30 cellular contexts compared by ENCODE assay signal in genomic region chr6:120129228-120129627, GRCh38.
DNase-seq lines count a peak whose midpoint lies in the region; ATAC-seq and TF ChIP-seq lines count a peak whose summit lies in the region.
"Had no signal": no experiment of that assay in that cellular context is flagged by ENCODE, and none has a peak within 500 bp of the region (broad histone marks: within the 10 kb centered on the region; RNA-seq: fewer than 3 reads in every experiment).

No MANE protein-coding gene starts in this region.

- H3K27ac ChIP-seq in DOHH2 (ENCODE audit: low read depth, low read length): peak overlapping the region; percentile 75
- H3K27ac ChIP-seq: KMS-11, RWPE1 had no signal

- DNase-seq in NAMALWA (ENCODE audit: low spot score) (peak; percentile 32), activated B cell treated with CpG ODN at 0.5 μM for 24 hours (no peak), nephron progenitor cell (no peak), GM19238 (ENCODE audit: insufficient read length, low spot score) (no peak)
- no peak for DNase-seq in activated CD8-positive, alpha-beta memory T cell treated with anti-CD3 and anti-CD28 coated beads for 24 hours
- DNase-seq: BE2C; CD4-positive, CD25-positive, alpha-beta regulatory T cell; EL; GDM1; H9; HFFc6; IMR-90; NCI-H1105; NCI-H1436 treated with DMSO at 0.1 percent for 48 hours; NCI-H1930; NCI-H2107; NCI-H446; NCI-H524 treated with DMSO at 0.1 percent for 48 hours; NCI-H774; NK-92 treated with Interleukin-12 subunit alpha and Interleukin-12 subunit beta, amount 100 ng/mL, for 24 hours; SHP77; SW 1271; T-helper 9 cell had no signal

- H3K4me1 ChIP-seq in DOHH2 (ENCODE audit: control insufficient read depth, low read length): peaks cover 33% of the 10 kb centered on the region
- H3K4me1 ChIP-seq: BE2C had no signal

- no peaks in the 10 kb centered on the region for H4K20me1 ChIP-seq in DOHH2 (ENCODE audit: control insufficient read depth, insufficient read depth, low read depth, low read length)

- H3K27ac Mint-ChIP-seq in activated B cell treated with CpG ODN at 0.5 μM for 24 hours: peak overlapping the region; percentile 1
- no peak overlapping the region for H3K27ac Mint-ChIP-seq in nephron progenitor cell
- H3K27ac Mint-ChIP-seq: CD4-positive, CD25-positive, alpha-beta regulatory T cell; GM23338; H9; HFFc6; T-helper 1 cell treated with Interleukin-12 subunit alpha and Interleukin-12 subunit beta and Interleukin-4 antibody, amounts not matched to agents 30 μg/mL and 1 μg/mL, for 36 hours had no signal

- no peaks in the 10 kb centered on the region for H3K27me3 Mint-ChIP-seq in activated B cell treated with CpG ODN at 0.5 μM for 24 hours
- H3K27me3 Mint-ChIP-seq in nephron progenitor cell (ENCODE audit: low read depth, poor library complexity): no peaks in the 10 kb centered on the region
- H3K27me3 Mint-ChIP-seq: CD4-positive, CD25-positive, alpha-beta regulatory T cell had no signal

- peak overlapping the region; percentile 3 for H3K4me3 Mint-ChIP-seq in activated B cell treated with CpG ODN at 0.5 μM for 24 hours
- H3K4me3 Mint-ChIP-seq in nephron progenitor cell: no peak overlapping the region
- H3K4me3 Mint-ChIP-seq: CD4-positive, CD25-positive, alpha-beta regulatory T cell; GM23338; H9; HFFc6; T-helper 1 cell treated with Interleukin-12 subunit alpha and Interleukin-12 subunit beta and Interleukin-4 antibody, amounts not matched to agents 30 μg/mL and 1 μg/mL, for 36 hours had no signal

- POLR2A ChIA-PET in activated B cell treated with CpG ODN at 0.5 μM for 24 hours (lab: Charles Lee): no interaction called here

- peaks cover 5% of the 10 kb centered on the region; the same call in 1 of the 2 replicates for H3F3A ChIP-seq in DOHH2 (ENCODE audit: control insufficient read depth, insufficient read depth)

- CTCF ChIA-PET in activated B cell treated with CpG ODN at 0.5 μM for 24 hours (lab: Charles Lee): no interaction called here

- intact Hi-C loops in activated B cell treated with CpG ODN at 0.5 μM for 24 hours (cut with micrococcal nuclease): no loop called here

- no peaks in the 10 kb centered on the region for H3K79me2 ChIP-seq in DOHH2 (ENCODE audit: control insufficient read depth, low read length)

- no peak for TF ChIP-seq CTCF in DOHH2 (IDR thresholded peaks at IDR 0.05; ENCODE audit: low read depth, low read length, poor library complexity, severe bottlenecking)
- TF ChIP-seq CTCF in activated B cell treated with CpG ODN at 0.5 μM for 24 hours (IDR thresholded peaks at IDR 0.05): no peak
- TF ChIP-seq CTCF in nephron progenitor cell (IDR thresholded peaks at IDR 0.05): no peak

- H3K9me3 Mint-ChIP-seq in activated B cell treated with CpG ODN at 0.5 μM for 24 hours (peaks cover 9% of the 10 kb centered on the region), nephron progenitor cell (no peaks in the 10 kb centered on the region)
- H3K9me3 Mint-ChIP-seq: GM23338; H9; T-helper 1 cell treated with Interleukin-12 subunit alpha and Interleukin-12 subunit beta and Interleukin-4 antibody, amounts not matched to agents 30 μg/mL and 1 μg/mL, for 36 hours had no signal

- peaks cover 15% of the 10 kb centered on the region for H3K9me3 ChIP-seq in DOHH2 (ENCODE audit: control insufficient read depth, insufficient read depth, low read length)
- H3K9me3 ChIP-seq: BE2C had no signal

- no peak for ATAC-seq in activated B cell treated with CpG ODN at 0.5 μM for 24 hours (ENCODE audit: low read depth)
- ATAC-seq in HG03460 (IDR thresholded peaks at IDR 0.05; ENCODE audit: unreplicated experiment): no peak
- ATAC-seq: GM12878, GM23338 had no signal

- no peaks in the 10 kb centered on the region for H3K9me2 ChIP-seq in DOHH2 (replicated peaks; ENCODE audit: control insufficient read depth, low read length)

- H3K4me1 Mint-ChIP-seq in activated B cell treated with CpG ODN at 0.5 μM for 24 hours: peaks cover 36% of the 10 kb centered on the region
- H3K4me1 Mint-ChIP-seq in nephron progenitor cell: no peaks in the 10 kb centered on the region
- H3K4me1 Mint-ChIP-seq: CD4-positive, CD25-positive, alpha-beta regulatory T cell; GM23338; H9 had no signal

- peak overlapping the region; percentile 49 for H3K4me3 ChIP-seq in DOHH2 (ENCODE audit: low read length)
- H3K4me3 ChIP-seq: GM12878, GM23338 had no signal

- H3K27me3 ChIP-seq in DOHH2 (ENCODE audit: control insufficient read depth, low read length): no peaks in the 10 kb centered on the region
- H3K27me3 ChIP-seq: BE2C had no signal

- peak overlapping the region; percentile 75 for H3K4me2 ChIP-seq in DOHH2 (ENCODE audit: low read length)
- H3K4me2 ChIP-seq: GM23338, KMS-11 had no signal

- H3K36me3 Mint-ChIP-seq in activated B cell treated with CpG ODN at 0.5 μM for 24 hours (ENCODE audit: low read depth): peaks cover 4% of the 10 kb centered on the region
- no peaks in the 10 kb centered on the region for H3K36me3 Mint-ChIP-seq in nephron progenitor cell (ENCODE audit: low read depth)
- H3K36me3 Mint-ChIP-seq: CD4-positive, CD25-positive, alpha-beta regulatory T cell had no signal

- H3K36me3 ChIP-seq in DOHH2 (ENCODE audit: control insufficient read depth, low read length): peaks cover 17% of the 10 kb centered on the region
- H3K36me3 ChIP-seq: BE2C had no signal
